In genomic region chr3:44235604-44236484, GRCh38 we compare ENCODE assay signal across 9 cellular contexts. TPM values are rescaled to one million over a fixed set of nuclear protein-coding genes. Genes with fewer than 3 reads are reported as not detected.
DNase-seq lines count a peak whose midpoint lies in the region; ATAC-seq and TF ChIP-seq lines count a peak whose summit lies in the region.
"Had no signal": no experiment of that assay in that cellular context is flagged by ENCODE, and none has a peak within 500 bp of the region (broad histone marks: within the 10 kb centered on the region; RNA-seq: fewer than 3 reads in every experiment).

No MANE protein-coding gene starts in this region.

- H3K79me2 ChIP-seq in OCI-LY1 (ENCODE audit: insufficient read depth, low read length) = no peaks in the 10 kb centered on the region

- no peak overlapping the region for H3K4me2 ChIP-seq in OCI-LY1 (ENCODE audit: low read length)

- peaks cover 11% of the 10 kb centered on the region for H3K4me1 Mint-ChIP-seq in activated T-cell treated with anti-CD3 and anti-CD28 coated beads, Interleukin-2, amount 50 U/mL, for 24 hours (ENCODE audit: low read depth)
- peaks cover 4 to 16% (median 12%) of the 10 kb centered on the region in 7 donors for H3K4me1 Mint-ChIP-seq in naive thymus-derived CD4-positive, alpha-beta T cell
- peaks cover 6% of the 10 kb centered on the region for H3K4me1 Mint-ChIP-seq in stimulated activated memory B cell treated with anti-CD40 and anti-IgM and Interleukin-4, amounts not matched to agents 10 μg/mL and 1 μg/mL and 100 μg/mL, for 72 hours

- no peak overlapping the region for H3K27ac Mint-ChIP-seq in activated T-cell treated with anti-CD3 and anti-CD28 coated beads, Interleukin-2, amount 50 U/mL, for 24 hours
- H3K27ac Mint-ChIP-seq in naive thymus-derived CD4-positive, alpha-beta T cell = no peak overlapping the region
- no peak overlapping the region for H3K27ac Mint-ChIP-seq in stimulated activated memory B cell treated with anti-CD40 and anti-IgM and Interleukin-4, amounts not matched to agents 10 μg/mL and 1 μg/mL and 100 μg/mL, for 72 hours

- no peaks in the 10 kb centered on the region for H3K36me3 ChIP-seq in OCI-LY1 (ENCODE audit: insufficient read depth, low read length)
- H3K36me3 ChIP-seq in naive thymus-derived CD4-positive, alpha-beta T cell (ENCODE audit: control insufficient read depth in 2 of 3, insufficient read depth in 3 of 3, low read length in 3 of 3) = no peaks in the 10 kb centered on the region

- TF ChIP-seq CTCF in GM10248 (IDR thresholded peaks at IDR 0.05; ENCODE audit: control extremely low read depth, extremely low read depth, low read depth, missing control alignments) (peak; percentile 57), OCI-LY1 (IDR thresholded peaks at IDR 0.05; ENCODE audit: low read length) (peak; percentile 74)

- no peaks in the 10 kb centered on the region for H3K27me3 ChIP-seq in OCI-LY1 (ENCODE audit: insufficient read depth, low read length)
- no peaks in the 10 kb centered on the region for H3K27me3 ChIP-seq in naive thymus-derived CD4-positive, alpha-beta T cell (ENCODE audit: control insufficient read depth in 2 of 2, insufficient read depth in 2 of 2, low read length in 2 of 2)

- H3K36me3 Mint-ChIP-seq in activated T-cell treated with anti-CD3 and anti-CD28 coated beads, Interleukin-2, amount 50 U/mL, for 24 hours (ENCODE audit: low read depth) = no peaks in the 10 kb centered on the region
- no peaks in the 10 kb centered on the region for H3K36me3 Mint-ChIP-seq in naive thymus-derived CD4-positive, alpha-beta T cell
- no peaks in the 10 kb centered on the region for H3K36me3 Mint-ChIP-seq in stimulated activated memory B cell treated with anti-CD40 and anti-IgM and Interleukin-4, amounts not matched to agents 10 μg/mL and 1 μg/mL and 100 μg/mL, for 72 hours

- no peaks in the 10 kb centered on the region for H3F3A ChIP-seq in OCI-LY1 (ENCODE audit: insufficient read depth, low read length)

- no peaks in the 10 kb centered on the region for H3K4me1 ChIP-seq in OCI-LY1 (ENCODE audit: insufficient read depth, low read length, severe bottlenecking)
- no peaks in the 10 kb centered on the region for H3K4me1 ChIP-seq in naive thymus-derived CD4-positive, alpha-beta T cell (ENCODE audit: control insufficient read depth in 2 of 2, insufficient read depth in 2 of 2, low read length in 2 of 2)

- no peaks in the 10 kb centered on the region for H3K9me3 Mint-ChIP-seq in activated T-cell treated with anti-CD3 and anti-CD28 coated beads, Interleukin-2, amount 50 U/mL, for 24 hours
- no peaks in the 10 kb centered on the region for H3K9me3 Mint-ChIP-seq in naive thymus-derived CD4-positive, alpha-beta T cell
- no peaks in the 10 kb centered on the region for H3K9me3 Mint-ChIP-seq in stimulated activated memory B cell treated with anti-CD40 and anti-IgM and Interleukin-4, amounts not matched to agents 10 μg/mL and 1 μg/mL and 100 μg/mL, for 72 hours

- peak; percentile 96 for ATAC-seq in naive thymus-derived CD4-positive, alpha-beta T cell
- peak; percentile 73 for ATAC-seq in stimulated activated memory B cell treated with anti-CD40 and anti-IgM and Interleukin-4, amounts not matched to agents 10 μg/mL and 1 μg/mL and 100 μg/mL, for 72 hours
- no peak for ATAC-seq in HG03039 (IDR thresholded peaks at IDR 0.05; ENCODE audit: unreplicated experiment)

- H3K9ac ChIP-seq in OCI-LY1 (ENCODE audit: low read length) = no peak overlapping the region

- intact Hi-C loops in naive thymus-derived CD4-positive, alpha-beta T cell (cut with micrococcal nuclease) = loop anchor here (1.0 kb wide), 3 partner anchors 38 to 1074 kb away; no protein-coding TSS in a partner anchor

- no peak overlapping the region for H2AFZ ChIP-seq in OCI-LY1 (ENCODE audit: low read length)

- H3K9me3 ChIP-seq in OCI-LY1 (ENCODE audit: low read length) = no peaks in the 10 kb centered on the region
- H3K9me3 ChIP-seq in naive thymus-derived CD4-positive, alpha-beta T cell (ENCODE audit: control insufficient read depth in 2 of 3, low read length in 3 of 3) = no peaks in the 10 kb centered on the region

- H3K4me3 Mint-ChIP-seq in activated T-cell treated with anti-CD3 and anti-CD28 coated beads, Interleukin-2, amount 50 U/mL, for 24 hours = no peak overlapping the region
- H3K4me3 Mint-ChIP-seq in naive thymus-derived CD4-positive, alpha-beta T cell = peak overlapping the region in 2 of 10 donors; percentile 5 to 23
- no peak overlapping the region for H3K4me3 Mint-ChIP-seq in stimulated activated memory B cell treated with anti-CD40 and anti-IgM and Interleukin-4, amounts not matched to agents 10 μg/mL and 1 μg/mL and 100 μg/mL, for 72 hours

- no peaks in the 10 kb centered on the region for H4K20me1 ChIP-seq in OCI-LY1 (ENCODE audit: insufficient read depth, low read length)

- no peak overlapping the region for H3K27ac ChIP-seq in OCI-LY1 (ENCODE audit: low read depth, low read length, poor library complexity, severe bottlenecking)
- no peak overlapping the region for H3K27ac ChIP-seq in naive thymus-derived CD4-positive, alpha-beta T cell (ENCODE audit: low read depth, low read length)

- H3K27me3 Mint-ChIP-seq in activated T-cell treated with anti-CD3 and anti-CD28 coated beads, Interleukin-2, amount 50 U/mL, for 24 hours = peaks cover 22% of the 10 kb centered on the region
- H3K27me3 Mint-ChIP-seq in naive thymus-derived CD4-positive, alpha-beta T cell = peaks cover 8 to 18% (median 9%) of the 10 kb centered on the region in 5 donors
- peaks cover 12% of the 10 kb centered on the region for H3K27me3 Mint-ChIP-seq in stimulated activated memory B cell treated with anti-CD40 and anti-IgM and Interleukin-4, amounts not matched to agents 10 μg/mL and 1 μg/mL and 100 μg/mL, for 72 hours

- no peaks in the 10 kb centered on the region for H3K9me2 ChIP-seq in OCI-LY1 (ENCODE audit: low read depth, low read length)

- POLR2A ChIA-PET in GM10248 (lab: Yijun Ruan, JAX) = no interaction called here
- POLR2A ChIA-PET in naive thymus-derived CD4-positive, alpha-beta T cell (lab: Charles Lee) = no interaction called here

- CTCF ChIA-PET in GM10248 (lab: Yijun Ruan, JAX) = interaction anchor here (0.8 to 3.1 kb wide), 20 partner anchors 9 to 685 kb away, joined by 3 to 17 read pairs (median 3); no protein-coding TSS in a partner anchor
- CTCF ChIA-PET in naive thymus-derived CD4-positive, alpha-beta T cell (lab: Charles Lee) = interaction anchor here (0.7 to 1.9 kb wide), 4 partner anchors 9 to 51 kb away, joined by 3 to 6 read pairs (median 4); no protein-coding TSS in a partner anchor

- no peak overlapping the region for H3K4me3 ChIP-seq in OCI-LY1 (ENCODE audit: low read depth, low read length, poor library complexity, severe bottlenecking)
- no peak overlapping the region for H3K4me3 ChIP-seq in naive thymus-derived CD4-positive, alpha-beta T cell (ENCODE audit: low read length)

- DNase-seq in GM10248 (ENCODE audit: extremely low spot score) = peak; percentile 54
- DNase-seq in HS-27A (ENCODE audit: low read depth) = peak; percentile 73
- DNase-seq in activated T-cell treated with anti-CD3 and anti-CD28 coated beads, Interleukin-2, amount 50 U/mL, for 24 hours = peak; percentile 44
- DNase-seq in fibroblast of gingiva (ENCODE audit: low read depth) = peak; percentile 84
- DNase-seq in naive thymus-derived CD4-positive, alpha-beta T cell = peak in 8 of 9 donors; percentile 36 to 71 (median 64)

RNA-seq across cellular contexts. Expression of gene TOPAZ1, which starts 5.8 kb away (rescaled TPM):
- not detected for total RNA-seq in naive thymus-derived CD4-positive, alpha-beta T cell
- polyA plus RNA-seq in naive thymus-derived CD4-positive, alpha-beta T cell = not detected
- total RNA-seq: skeletal muscle tissue had no signal
